In the genomic region with DNA sequence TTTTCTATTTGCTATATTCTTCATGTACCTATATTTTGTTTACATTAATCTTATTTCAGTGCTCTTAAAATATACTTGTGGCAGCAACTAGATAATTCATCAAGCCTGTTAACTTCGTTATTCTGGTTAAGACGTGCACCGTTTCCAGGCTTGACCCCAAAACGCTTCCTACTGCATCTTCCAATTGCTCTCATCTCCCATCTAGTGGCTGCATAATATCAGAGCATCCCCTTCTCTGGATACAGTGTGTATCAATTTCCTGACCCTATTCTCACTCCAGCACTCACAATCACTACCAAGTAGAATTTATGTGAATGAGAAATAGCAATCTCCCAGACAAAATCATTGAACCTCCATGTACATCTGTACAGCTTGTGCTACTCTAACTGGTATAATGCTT, we compare ENCODE assay signal across 14 cellular contexts.
DNase-seq lines count a peak whose midpoint lies in the region; ATAC-seq, FAIRE-seq and TF ChIP-seq lines count a peak whose summit lies in the region.
"Had no signal": no experiment of that assay in that cellular context is flagged by ENCODE, and none has a peak within 500 bp of the region (broad histone marks: within the 10 kb centered on the region; RNA-seq: fewer than 3 reads in every experiment).

No MANE protein-coding gene starts in this region.

- no peak overlapping the region for H2BK120ac ChIP-seq in H1 (replicated peaks; ENCODE audit: low read depth, low read length)

- no peak overlapping the region for H3K27ac Mint-ChIP-seq in neural progenitor cell
- no peak overlapping the region for H3K27ac Mint-ChIP-seq in CD8-positive, alpha-beta T cell
- H3K27ac Mint-ChIP-seq: nephron progenitor cell had no signal

- H3K9me3 Mint-ChIP-seq in neural progenitor cell = no peaks in the 10 kb centered on the region
- H3K9me3 Mint-ChIP-seq in CD8-positive, alpha-beta T cell = no peaks in the 10 kb centered on the region
- H3K9me3 Mint-ChIP-seq: nephron progenitor cell had no signal

- no peaks in the 10 kb centered on the region for H3K79me2 ChIP-seq in MM.1S (ENCODE audit: low read length)
- H3K79me2 ChIP-seq in H1 (ENCODE audit: control insufficient read depth in 1 of 2, insufficient read depth in 2 of 2, low read length in 2 of 2) = no peaks in the 10 kb centered on the region
- no peaks in the 10 kb centered on the region for H3K79me2 ChIP-seq in neural progenitor cell (ENCODE audit: low read depth)

- 81% methylated on average over 4 of the region's 4 CpGs; no CpG with 5 or more reads in 1 of the 2 experiments for WGBS in H1 (ENCODE audit: extremely low coverage in 1 of 2, insufficient coverage in 1 of 2, insufficient read length in 1 of 2, insufficient replicate concordance in 2 of 2, low coverage in 1 of 2, low lambda C conversion rate in 2 of 2, missing lambda C conversion rate in 1 of 2), 2 experiments

- CTCF ChIA-PET in H1 (lab: Charles Lee; ENCODE audit: partially characterized antibody) = interaction anchor here (0.6 to 0.8 kb wide), 4 partner anchors 20 to 154 kb away, joined by 3 read pairs; no protein-coding TSS in a partner anchor
- CTCF ChIA-PET in CD8-positive, alpha-beta T cell (lab: Charles Lee) = no interaction called here

- H2AFZ ChIP-seq in MM.1S (ENCODE audit: low read length) (no peak overlapping the region), H1 (ENCODE audit: low read length) (no peak overlapping the region), neural progenitor cell (replicated peaks) (no peak overlapping the region)
- H2AFZ ChIP-seq: PC-9 had no signal

- intact Hi-C loops in sciatic nerve (cut with DNase I) = no loop called here
- intact Hi-C loops in CD8-positive, alpha-beta T cell (cut with DNase I, micrococcal nuclease) = no loop called here

- no peak overlapping the region for H2AK5ac ChIP-seq in H1 (ENCODE audit: low read depth, low read length)

- H4K5ac ChIP-seq in H1 (ENCODE audit: insufficient read length, low read depth, low read length) = no peak overlapping the region

- H3K4me3 Mint-ChIP-seq in neural progenitor cell = no peak overlapping the region
- no peak overlapping the region for H3K4me3 Mint-ChIP-seq in CD8-positive, alpha-beta T cell
- H3K4me3 Mint-ChIP-seq: nephron progenitor cell had no signal

- H3K4me2 ChIP-seq in MM.1S (ENCODE audit: low read depth, low read length) (no peak overlapping the region), H1 (ENCODE audit: insufficient read depth in 1 of 2, low read depth in 2 of 2, low read length in 2 of 2) (no peak overlapping the region), neural progenitor cell (no peak overlapping the region)
- H3K4me2 ChIP-seq: PC-9 had no signal

- H3K56ac ChIP-seq in H1 (replicated peaks; ENCODE audit: insufficient read length, low read depth, low read length) = no peak overlapping the region

- H3K36me3 ChIP-seq in MM.1S (replicated peaks; ENCODE audit: insufficient read depth, low read length) (no peaks in the 10 kb centered on the region), H1 (ENCODE audit: control insufficient read depth in 2 of 4, insufficient read depth in 4 of 4, low read length in 3 of 4) (no peaks in the 10 kb centered on the region), neural progenitor cell (no peaks in the 10 kb centered on the region)
- H3K36me3 ChIP-seq in CD8-positive, alpha-beta T cell (ENCODE audit: insufficient read depth, low read length) = no peaks in the 10 kb centered on the region

- FAIRE-seq in H1 (lab: Jason Lieb, UNC) = no peak

- H3K79me1 ChIP-seq in H1 (ENCODE audit: low read depth, low read length) = no peaks in the 10 kb centered on the region

- H3F3A ChIP-seq in MM.1S (ENCODE audit: insufficient read depth, low read length) (no peaks in the 10 kb centered on the region), neural progenitor cell (ENCODE audit: low read depth) (no peaks in the 10 kb centered on the region)

- no peaks in the 10 kb centered on the region for H3K9me2 ChIP-seq in MM.1S (replicated peaks; ENCODE audit: insufficient read depth, low read length)

- H3K4me1 Mint-ChIP-seq in neural progenitor cell = no peaks in the 10 kb centered on the region
- no peaks in the 10 kb centered on the region for H3K4me1 Mint-ChIP-seq in CD8-positive, alpha-beta T cell (ENCODE audit: low read depth)
- H3K4me1 Mint-ChIP-seq: nephron progenitor cell had no signal

- no peak overlapping the region for H3K27ac ChIP-seq in MM.1S (ENCODE audit: low read length)
- no peak overlapping the region for H3K27ac ChIP-seq in H1 (ENCODE audit: low read depth, low read length)
- no peak overlapping the region for H3K27ac ChIP-seq in neural progenitor cell
- H3K27ac ChIP-seq in CD8-positive, alpha-beta T cell (ENCODE audit: low read depth, low read length) = no peak overlapping the region
- H3K27ac ChIP-seq: body of pancreas, PC-9 had no signal

- no peak overlapping the region for H3K4ac ChIP-seq in H1 (replicated peaks; ENCODE audit: insufficient read length, low read depth, low read length)

- no peak for ATAC-seq in sciatic nerve
- ATAC-seq in CD8-positive, alpha-beta T cell = no peak
- ATAC-seq: body of pancreas had no signal

- H3K4me3 ChIP-seq in MM.1S (ENCODE audit: low read length) = no peak overlapping the region
- no peak overlapping the region for H3K4me3 ChIP-seq in H1 (ENCODE audit: extremely low read depth in 1 of 4, insufficient read depth in 2 of 4, low read depth in 3 of 4, low read length in 4 of 4)
- H3K4me3 ChIP-seq in neural progenitor cell = no peak overlapping the region
- H3K4me3 ChIP-seq in CD8-positive, alpha-beta T cell (ENCODE audit: low read depth, low read length) = no peak overlapping the region
- H3K4me3 ChIP-seq: body of pancreas, PC-9 had no signal

- H4K8ac ChIP-seq in H1 (ENCODE audit: extremely low read depth, insufficient read depth, low read length) = no peak overlapping the region

- POLR2A ChIA-PET in H1 (lab: Charles Lee; ENCODE audit: partially characterized antibody) = no interaction called here
- POLR2A ChIA-PET in CD8-positive, alpha-beta T cell (lab: Charles Lee) = no interaction called here

- H3K27me3 ChIP-seq in MM.1S (replicated peaks; ENCODE audit: insufficient read depth, low read length) (no peaks in the 10 kb centered on the region), H1 (replicated peaks in 1 of 4; ENCODE audit: control insufficient read depth in 3 of 4, extremely low read depth in 1 of 4, insufficient read depth in 3 of 4, low read length in 3 of 4) (no peaks in the 10 kb centered on the region), neural progenitor cell (no peaks in the 10 kb centered on the region)
- no peaks in the 10 kb centered on the region for H3K27me3 ChIP-seq in CD8-positive, alpha-beta T cell (ENCODE audit: insufficient read depth, low read length)
- H3K27me3 ChIP-seq: body of pancreas had no signal

- DNase-seq in EL (peak; percentile 13), MM.1S (no peak), H1 (ENCODE audit: low read depth in 1 of 2, low spot score in 2 of 2) (no peak), neural progenitor cell (ENCODE audit: low spot score) (peak; percentile 31), KG1 (lab: John Stamatoyannopoulos, UW) (no peak), sciatic nerve (ENCODE audit: low spot score) (no peak)
- no peak for DNase-seq in CD8-positive, alpha-beta T cell
- DNase-seq: body of pancreas; kidney glomerular epithelial cell; NCI-H1436 treated with DMSO at 0.1 percent for 48 hours; nephron progenitor cell; PC-9; stimulated activated CD4-positive, alpha-beta T cell treated with anti-CD3 and anti-CD28 coated beads, Interleukin-15, amount 100 ng/mL, for 24 hours; T1000 had no signal

- H3K9ac ChIP-seq in MM.1S (ENCODE audit: low read length) = no peak overlapping the region
- H3K9ac ChIP-seq in H1 (replicated peaks in 1 of 4; ENCODE audit: extremely low read depth in 1 of 4, low read depth in 3 of 4, low read length in 3 of 4) = no peak overlapping the region
- no peak overlapping the region for H3K9ac ChIP-seq in neural progenitor cell

- no peak for TF ChIP-seq POLR2A in H1 (IDR thresholded peaks at IDR 0.05; ENCODE audit: control extremely low read depth in 1 of 2, low read depth in 2 of 2, low read length in 2 of 2)

- TF ChIP-seq CTCF in MM.1S (IDR thresholded peaks at IDR 0.05; ENCODE audit: low read length) = peak; percentile 14; the same call in 1 of the 2 replicates
- TF ChIP-seq CTCF in H1 (IDR thresholded peaks at IDR 0.05; ENCODE audit: control extremely low read depth in 1 of 3, insufficient read depth in 1 of 3, low read depth in 1 of 3, low read length in 3 of 3) = peak in 2 of 3 experiments; percentile 25 to 50; a peak in 2 of 4 replicates
- TF ChIP-seq CTCF in neural progenitor cell (IDR thresholded peaks at IDR 0.05) = peak; percentile 49
- TF ChIP-seq CTCF in CD8-positive, alpha-beta T cell (IDR thresholded peaks at IDR 0.05) = no peak

- H2BK20ac ChIP-seq in H1 (ENCODE audit: low read length) = no peak overlapping the region

- H2BK15ac ChIP-seq in H1 (ENCODE audit: low read length) = no peak overlapping the region

- TF ChIP-seq RAD21 in H1 (IDR thresholded peaks at IDR 0.05 in 1 of 2, conservative IDR thresholded peaks at IDR 0.05 in 1 of 2; ENCODE audit: low read depth in 2 of 2, low read length in 2 of 2) = peak; percentile 52 to 59

- TF ChIP-seq EP300 in H1 (IDR thresholded peaks at IDR 0.05; ENCODE audit: borderline replicate concordance in 1 of 2, low read depth in 2 of 2, low read length in 2 of 2) = no peak

- H4K91ac ChIP-seq in H1 (replicated peaks; ENCODE audit: insufficient read length, low read length) = no peak overlapping the region

- H3K23me2 ChIP-seq in H1 (ENCODE audit: low read depth, low read length) = no peaks in the 10 kb centered on the region

- no peaks in the 10 kb centered on the region for H3K4me1 ChIP-seq in MM.1S (ENCODE audit: low read length)
- no peaks in the 10 kb centered on the region for H3K4me1 ChIP-seq in H1 (replicated peaks in 1 of 4; ENCODE audit: control insufficient read depth in 3 of 4, insufficient read depth in 4 of 4, low read length in 3 of 4)
- H3K4me1 ChIP-seq in neural progenitor cell = no peaks in the 10 kb centered on the region
- no peaks in the 10 kb centered on the region for H3K4me1 ChIP-seq in CD8-positive, alpha-beta T cell (ENCODE audit: insufficient read depth, low read length)
- H3K4me1 ChIP-seq: body of pancreas had no signal

- H3K9me3 ChIP-seq in MM.1S (replicated peaks; ENCODE audit: insufficient read depth, low read length) (no peaks in the 10 kb centered on the region), H1 (ENCODE audit: insufficient read depth in 2 of 2, low read depth in 1 of 2, low read length in 1 of 2) (no peaks in the 10 kb centered on the region), neural progenitor cell (ENCODE audit: low read depth) (no peaks in the 10 kb centered on the region)
- no peaks in the 10 kb centered on the region for H3K9me3 ChIP-seq in CD8-positive, alpha-beta T cell (ENCODE audit: low read length)
- H3K9me3 ChIP-seq: body of pancreas had no signal

- H2BK5ac ChIP-seq in H1 (ENCODE audit: low read depth, low read length) = no peak overlapping the region

- no peak overlapping the region for H3K23ac ChIP-seq in H1 (ENCODE audit: insufficient read length)

- H3K18ac ChIP-seq in H1 (ENCODE audit: extremely low read depth, low read length) = no peak overlapping the region

- H2BK12ac ChIP-seq in H1 (ENCODE audit: low read depth, low read length) = no peak overlapping the region

- no peak overlapping the region for H3K14ac ChIP-seq in H1 (ENCODE audit: insufficient read length)

- no peaks in the 10 kb centered on the region for H4K20me1 ChIP-seq in MM.1S (ENCODE audit: insufficient read depth, low read length)
- H4K20me1 ChIP-seq in H1 (replicated peaks in 1 of 2; ENCODE audit: control insufficient read depth in 1 of 2, insufficient read depth in 2 of 2, low read length in 2 of 2) = no peaks in the 10 kb centered on the region
- H4K20me1 ChIP-seq in neural progenitor cell (ENCODE audit: low read depth) = no peaks in the 10 kb centered on the region

- H3K36me3 Mint-ChIP-seq in neural progenitor cell = no peaks in the 10 kb centered on the region
- H3K36me3 Mint-ChIP-seq in CD8-positive, alpha-beta T cell = no peaks in the 10 kb centered on the region

- H3K27me3 Mint-ChIP-seq in neural progenitor cell (ENCODE audit: insufficient read depth, low read depth) = no peaks in the 10 kb centered on the region
- H3K27me3 Mint-ChIP-seq in CD8-positive, alpha-beta T cell (ENCODE audit: low read depth) = peaks cover 9% of the 10 kb centered on the region

Comparison
In these comparisons a context has a peak if more than half of its experiments do, and no peak if none do; other contexts are left out.
1. DNase-seq: peak in EL (single experiment) and neural progenitor cell (single experiment); none in MM.1S (single experiment), H1 (0 of 2), KG1 (single experiment), sciatic nerve (single experiment) and CD8-positive, alpha-beta T cell (0 of 7).